ENCODE assay signal across 1 cellular context in genomic region chr7:106493041-106493731, GRCh38.
TF ChIP-seq lines count a peak whose summit lies in the region.

No MANE protein-coding gene starts in this region.

TF ChIP-seq in A549, 52 proteins besides CTCF, POLR2A, EP300 and RAD21 (continued from another document):
- no peak for TF ChIP-seq KDM5A (IDR thresholded peaks at IDR 0.05)
- TF ChIP-seq, protein P1, sequence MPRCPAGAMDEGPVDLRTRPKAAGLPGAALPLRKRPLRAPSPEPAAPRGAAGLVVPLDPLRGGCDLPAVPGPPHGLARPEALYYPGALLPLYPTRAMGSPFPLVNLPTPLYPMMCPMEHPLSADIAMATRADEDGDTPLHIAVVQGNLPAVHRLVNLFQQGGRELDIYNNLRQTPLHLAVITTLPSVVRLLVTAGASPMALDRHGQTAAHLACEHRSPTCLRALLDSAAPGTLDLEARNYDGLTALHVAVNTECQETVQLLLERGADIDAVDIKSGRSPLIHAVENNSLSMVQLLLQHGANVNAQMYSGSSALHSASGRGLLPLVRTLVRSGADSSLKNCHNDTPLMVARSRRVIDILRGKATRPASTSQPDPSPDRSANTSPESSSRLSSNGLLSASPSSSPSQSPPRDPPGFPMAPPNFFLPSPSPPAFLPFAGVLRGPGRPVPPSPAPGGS (IDR thresholded peaks at IDR 0.05): no peak
- no peak for TF ChIP-seq ZFP36 (IDR thresholded peaks at IDR 0.05; ENCODE audit: borderline replicate concordance, partially characterized antibody)
- TF ChIP-seq HOXB13 (CRISPR knock-in tag; IDR thresholded peaks at IDR 0.05; ENCODE audit: low read depth): no peak
- TF ChIP-seq BHLHE40 (IDR thresholded peaks at IDR 0.05; ENCODE audit: low read depth, low read length): no peak
- no peak for TF ChIP-seq CBX8 (IDR thresholded peaks at IDR 0.05)
- TF ChIP-seq RNF2 (IDR thresholded peaks at IDR 0.05; ENCODE audit: borderline replicate concordance, low read depth): no peak
- TF ChIP-seq ZNF302 (CRISPR knock-in tag; IDR thresholded peaks at IDR 0.05): no peak
